ENCODE assay signal across 13 cellular contexts in the genomic region with DNA sequence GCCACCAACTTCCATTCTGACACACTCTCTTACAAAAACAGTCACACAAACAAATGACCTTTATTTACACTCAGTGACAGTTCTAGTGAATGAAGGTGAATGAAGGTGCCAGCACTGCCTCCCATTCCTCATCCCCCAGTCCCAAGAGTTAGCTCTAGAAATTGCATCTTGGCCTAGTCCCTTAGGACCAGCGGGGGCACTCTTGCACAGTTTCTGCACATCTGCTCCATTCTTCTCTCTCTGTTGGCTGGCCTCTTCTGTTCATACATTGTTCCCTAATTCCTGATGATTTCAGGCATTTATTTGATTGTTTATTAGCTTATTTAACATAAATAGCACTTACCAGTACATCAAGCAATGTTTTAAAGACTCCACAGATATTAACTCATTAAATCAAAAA. TPM values are rescaled to one million over a fixed set of nuclear protein-coding genes. Genes with fewer than 3 reads are reported as not detected.
DNase-seq lines count a peak whose midpoint lies in the region; ATAC-seq, FAIRE-seq and TF ChIP-seq lines count a peak whose summit lies in the region.
"Had no signal": no experiment of that assay in that cellular context is flagged by ENCODE, and none has a peak within 500 bp of the region (broad histone marks: within the 10 kb centered on the region; RNA-seq: fewer than 3 reads in every experiment).

No MANE protein-coding gene starts in this region.

- no peak overlapping the region for H3K27ac Mint-ChIP-seq in progenitor cell of endocrine pancreas
- H3K27ac Mint-ChIP-seq: CD14-positive monocyte had no signal

- TF ChIP-seq CTCF in H1 (IDR thresholded peaks at IDR 0.05; ENCODE audit: control extremely low read depth in 1 of 3, insufficient read depth in 1 of 3, low read depth in 1 of 3, low read length in 3 of 3) (peak; percentile 63 to 75 (median 64)), progenitor cell of endocrine pancreas (IDR thresholded peaks at IDR 0.05; ENCODE audit: unreplicated experiment) (peak; percentile 39)

- H3K4me1 ChIP-seq in H1 (replicated peaks in 1 of 4; ENCODE audit: control insufficient read depth in 3 of 4, insufficient read depth in 4 of 4, low read length in 3 of 4), result peaks cover 0 to 2% (median 0%) of the 10 kb centered on the region in 4 experiments; a peak in 1 of 7 replicates
- H3K4me1 ChIP-seq: uterus had no signal

- TF ChIP-seq EP300 in H1 (IDR thresholded peaks at IDR 0.05; ENCODE audit: borderline replicate concordance in 1 of 2, low read depth in 2 of 2, low read length in 2 of 2), result no peak

- no peak overlapping the region for H2AK5ac ChIP-seq in H1 (ENCODE audit: low read depth, low read length)

- no peak for TF ChIP-seq POLR2A in H1 (IDR thresholded peaks at IDR 0.05; ENCODE audit: control extremely low read depth in 1 of 2, low read depth in 2 of 2, low read length in 2 of 2)

- POLR2A ChIA-PET in H1 (lab: Charles Lee; ENCODE audit: partially characterized antibody), result no interaction called here

- no peaks in the 10 kb centered on the region for H3K9me3 ChIP-seq in H1 (ENCODE audit: insufficient read depth in 2 of 2, low read depth in 1 of 2, low read length in 1 of 2)
- H3K9me3 ChIP-seq: uterus had no signal

- H3K9me3 Mint-ChIP-seq in progenitor cell of endocrine pancreas (ENCODE audit: low read depth), result no peaks in the 10 kb centered on the region
- H3K9me3 Mint-ChIP-seq: CD14-positive monocyte, naive B cell had no signal

- peak; percentile 60 to 68 for TF ChIP-seq RAD21 in H1 (IDR thresholded peaks at IDR 0.05 in 1 of 2, conservative IDR thresholded peaks at IDR 0.05 in 1 of 2; ENCODE audit: low read depth in 2 of 2, low read length in 2 of 2)

- no peak overlapping the region for H2BK120ac ChIP-seq in H1 (replicated peaks; ENCODE audit: low read depth, low read length)

- no peak overlapping the region for H4K8ac ChIP-seq in H1 (ENCODE audit: extremely low read depth, insufficient read depth, low read length)

- CTCF ChIA-PET in H1 (lab: Charles Lee; ENCODE audit: partially characterized antibody), result interaction anchor here (0.5 to 3.3 kb wide), 37 partner anchors 9 to 290 kb away, joined by 3 to 27 read pairs (median 4); partner anchors contain the start of gene GAREM1

- no peak overlapping the region for H3K18ac ChIP-seq in H1 (ENCODE audit: extremely low read depth, low read length)

- no peak overlapping the region for H2BK20ac ChIP-seq in H1 (ENCODE audit: low read length)

- H3K23ac ChIP-seq in H1 (ENCODE audit: insufficient read length), result no peak overlapping the region

- no peak overlapping the region for H3K56ac ChIP-seq in H1 (replicated peaks; ENCODE audit: insufficient read length, low read depth, low read length)

- H3K79me1 ChIP-seq in H1 (ENCODE audit: low read depth, low read length), result peaks cover 3% of the 10 kb centered on the region

- peaks cover 19% of the 10 kb centered on the region for H3K4me1 Mint-ChIP-seq in progenitor cell of endocrine pancreas (ENCODE audit: low read depth)
- H3K4me1 Mint-ChIP-seq: CD14-positive monocyte, naive B cell had no signal

- no peak overlapping the region for H3K4me3 Mint-ChIP-seq in progenitor cell of endocrine pancreas (ENCODE audit: low read depth)
- H3K4me3 Mint-ChIP-seq: CD14-positive monocyte, naive B cell had no signal

- no peak overlapping the region for H3K4me3 ChIP-seq in H1 (ENCODE audit: extremely low read depth in 1 of 4, insufficient read depth in 2 of 4, low read depth in 3 of 4, low read length in 4 of 4)
- H3K4me3 ChIP-seq: uterus had no signal

- no peak overlapping the region for H2AFZ ChIP-seq in H1 (ENCODE audit: low read length)

- H2BK15ac ChIP-seq in H1 (ENCODE audit: low read length), result no peak overlapping the region

- no peak overlapping the region for H3K27ac ChIP-seq in H1 (ENCODE audit: low read depth, low read length)
- H3K27ac ChIP-seq: uterus had no signal

- no peak overlapping the region for H3K9ac ChIP-seq in H1 (replicated peaks in 1 of 4; ENCODE audit: extremely low read depth in 1 of 4, low read depth in 3 of 4, low read length in 3 of 4)

- H3K79me2 ChIP-seq in H1 (ENCODE audit: control insufficient read depth in 1 of 2, insufficient read depth in 2 of 2, low read length in 2 of 2), result peaks cover 0 to 22% of the 10 kb centered on the region in 2 experiments; a peak in 2 of 4 replicates

- peaks cover 0 to 1% (median 0%) of the 10 kb centered on the region in 4 experiments; a peak in 1 of 7 replicates for H3K27me3 ChIP-seq in H1 (replicated peaks in 1 of 4; ENCODE audit: control insufficient read depth in 3 of 4, extremely low read depth in 1 of 4, insufficient read depth in 3 of 4, low read length in 3 of 4)
- H3K27me3 ChIP-seq: uterus had no signal

- H3K4ac ChIP-seq in H1 (replicated peaks; ENCODE audit: insufficient read length, low read depth, low read length), result no peak overlapping the region

- no peak overlapping the region for H4K91ac ChIP-seq in H1 (replicated peaks; ENCODE audit: insufficient read length, low read length)

- 81% methylated on average over 1 of the region's 1 CpG; no CpG with 5 or more reads in 1 of the 2 experiments for WGBS in H1 (ENCODE audit: extremely low coverage in 1 of 2, insufficient coverage in 1 of 2, insufficient read length in 1 of 2, insufficient replicate concordance in 2 of 2, low coverage in 1 of 2, low lambda C conversion rate in 2 of 2, missing lambda C conversion rate in 1 of 2), 2 experiments

- peak; percentile 17 for DNase-seq in SIG-M5 treated with dmso at 0.1 percent for 504 hours (lab: John Stamatoyannopoulos, UW; ENCODE audit: unreplicated experiment)
- no peak for DNase-seq in SIG-M5 (lab: John Stamatoyannopoulos, UW)
- peak; percentile 33 for DNase-seq in NCI-H1436 (lab: John Stamatoyannopoulos, UW)
- DNase-seq in H1 (ENCODE audit: low read depth in 1 of 2, low spot score in 2 of 2), result no peak
- no peak for DNase-seq in progenitor cell of endocrine pancreas (ENCODE audit: low spot score, unreplicated experiment)
- DNase-seq in activated T-cell treated with anti-CD3 and anti-CD28 coated beads for 4 hours, result no peak
- DNase-seq in middle frontal gyrus (ENCODE audit: extremely low spot score, low spot score), result no peak
- DNase-seq: naive B cell, NCI-H226, T-helper 9 cell, uterus had no signal

- ATAC-seq in GM19452 (IDR thresholded peaks at IDR 0.05; ENCODE audit: unreplicated experiment), result no peak

- no peaks in the 10 kb centered on the region for H4K20me1 ChIP-seq in H1 (replicated peaks in 1 of 2; ENCODE audit: control insufficient read depth in 1 of 2, insufficient read depth in 2 of 2, low read length in 2 of 2)

- no peak overlapping the region for H3K4me2 ChIP-seq in H1 (ENCODE audit: insufficient read depth in 1 of 2, low read depth in 2 of 2, low read length in 2 of 2)

- H3K27me3 Mint-ChIP-seq in progenitor cell of endocrine pancreas, result peaks cover 15% of the 10 kb centered on the region

- no peaks in the 10 kb centered on the region for H3K36me3 ChIP-seq in H1 (ENCODE audit: control insufficient read depth in 2 of 4, insufficient read depth in 4 of 4, low read length in 3 of 4)
- H3K36me3 ChIP-seq: uterus had no signal

- H3K14ac ChIP-seq in H1 (ENCODE audit: insufficient read length), result no peak overlapping the region

- no peaks in the 10 kb centered on the region for H3K23me2 ChIP-seq in H1 (ENCODE audit: low read depth, low read length)

- no peak overlapping the region for H2BK5ac ChIP-seq in H1 (ENCODE audit: low read depth, low read length)

- no peak overlapping the region for H4K5ac ChIP-seq in H1 (ENCODE audit: insufficient read length, low read depth, low read length)

- no peak overlapping the region for H2BK12ac ChIP-seq in H1 (ENCODE audit: low read depth, low read length)

- H3K36me3 Mint-ChIP-seq in progenitor cell of endocrine pancreas (ENCODE audit: insufficient read depth), result no peaks in the 10 kb centered on the region
- H3K36me3 Mint-ChIP-seq: CD14-positive monocyte, naive B cell had no signal

- peak; percentile 36 for FAIRE-seq in H1 (lab: Jason Lieb, UNC)

TF ChIP-seq in H1, 55 proteins besides CTCF, POLR2A, EP300 and RAD21:
- TF ChIP-seq KDM4A (IDR thresholded peaks at IDR 0.05; ENCODE audit: low read depth, low read length, severe bottlenecking) (no peak), HDAC6 (IDR thresholded peaks at IDR 0.05; ENCODE audit: low read depth, low read length) (no peak), POLR2AphosphoS5 (IDR thresholded peaks at IDR 0.05; ENCODE audit: low read depth, low read length) (no peak), RXRA (IDR thresholded peaks at IDR 0.05; ENCODE audit: insufficient read depth, low read depth, low read length) (no peak), TAF7 (optimal IDR thresholded peaks at IDR 0.05; ENCODE audit: borderline replicate concordance, low read depth, low read length) (no peak), SAP30 (IDR thresholded peaks at IDR 0.05; ENCODE audit: insufficient read depth, insufficient replicate concordance, low read length) (no peak), SIN3A (conservative IDR thresholded peaks at IDR 0.05 in 1 of 2, IDR thresholded peaks at IDR 0.05 in 1 of 2; ENCODE audit: low read depth in 1 of 2, low read length in 2 of 2) (no peak), CHD1 (IDR thresholded peaks at IDR 0.05; ENCODE audit: low read depth, low read length) (no peak), CBX8 (IDR thresholded peaks at IDR 0.05; ENCODE audit: borderline replicate concordance, low read depth, low read length) (no peak), RNF2 (IDR thresholded peaks at IDR 0.05; ENCODE audit: borderline replicate concordance, low read depth, low read length, missing control alignments, poor library complexity, severe bottlenecking) (no peak)

RNA-seq across cellular contexts. Expression of gene GAREM1, which starts 30.9 kb away (rescaled TPM):
- total RNA-seq in H1 (2021; fragmentation: NEBNext Ultra II Directional; extraction: Animal tissue kit (Norgen Biotek cat#: 25700)), result 9.2 and 9.6 TPM in 2 replicates
- 3.6 and 3.9 TPM in 2 replicates for polyA plus RNA-seq in H1 (2011; rRNA removed)
- 3.8 TPM for polyA plus RNA-seq in H1 (2011; cell fraction: cytosol; rRNA removed)
- polyA plus RNA-seq in H1 (2011; cell fraction: nucleus; rRNA removed), result 6.1 TPM
- 3.0 to 5.0 TPM (median 4.0 TPM) in 4 replicates for polyA plus RNA-seq in H1 (2012, experiment 1 of 2)
- polyA plus RNA-seq in H1 (2012, experiment 2 of 2), result 1.3 TPM
- polyA plus RNA-seq in H1 (2013, experiment 1 of 2), result 3.9 TPM
- polyA plus RNA-seq in H1 (2013, experiment 2 of 2), result 4.0 TPM
- polyA minus RNA-seq in H1 (2011; rRNA and poly(A)+ RNA removed), result 18.0 and 18.8 TPM in 2 replicates
- 5.4 TPM for polyA minus RNA-seq in H1 (2011; cell fraction: cytosol; rRNA and poly(A)+ RNA removed)
- polyA minus RNA-seq in H1 (2011; cell fraction: nucleus; rRNA and poly(A)+ RNA removed), result 14.6 TPM
- 11.0 and 11.4 TPM in 2 replicates for total RNA-seq in progenitor cell of endocrine pancreas
- polyA plus RNA-seq: CD14-positive monocyte had no signal

Comparison
In these comparisons a context has a peak if more than half of its experiments do, and no peak if none do; other contexts are left out.
1. DNase-seq: peak in SIG-M5 treated with dmso at 0.1 percent for 504 hours (single experiment) and NCI-H1436 (single experiment); none in SIG-M5 (single experiment), H1 (0 of 2), progenitor cell of endocrine pancreas (single experiment), activated T-cell treated with anti-CD3 and anti-CD28 coated beads for 4 hours (single experiment) and middle frontal gyrus (single experiment).